Comparison of ENCODE assay signal across 8 cellular contexts in genomic region chr9:127418037-127418471, GRCh38. TPM values are rescaled to one million over a fixed set of nuclear protein-coding genes. Genes with fewer than 3 reads are reported as not detected.
A peak's percentile ranks its signal among the peaks of the same experiment; 100 is the strongest.
DNase-seq lines count a peak whose midpoint lies in the region; FAIRE-seq and TF ChIP-seq lines count a peak whose summit lies in the region.

No MANE protein-coding gene starts in this region.

- no peak for FAIRE-seq in kidney (lab: Jason Lieb, UNC)

- no peak for TF ChIP-seq POLR2A in testis (IDR thresholded peaks at IDR 0.05)

- H3K9ac ChIP-seq in Loucy (ENCODE audit: low read depth, low read length, poor library complexity, severe bottlenecking) (no peak overlapping the region), kidney (ENCODE audit: low read length in 2 of 2) (no peak overlapping the region)

- DNase-seq in ELR (ENCODE audit: low read depth) (peak; percentile 27), activated T-cell treated with anti-CD3 and anti-CD28 coated beads for 48 hours (ENCODE audit: low read depth) (peak; percentile 35), iPS DF 19.7 (ENCODE audit: low read depth, low spot score) (peak; percentile 70), testis (peak; percentile 31), HT-29 (ENCODE audit: low spot score) (no peak), NCI-H2227 (lab: John Stamatoyannopoulos, UW; ENCODE audit: unreplicated experiment) (no peak), kidney (no peak)

- H3K27ac ChIP-seq in testis (no peak overlapping the region), kidney (ENCODE audit: low read depth in 2 of 2, low read length in 2 of 2) (no peak overlapping the region)

- WGBS in testis, 2 donors: 68 to 96% methylated on average over 4 to 12 of the region's 12 CpGs

- H3K4me1 ChIP-seq in Loucy (ENCODE audit: insufficient read depth, low read length, poor library complexity, severe bottlenecking) (peaks cover 7% of the 10 kb centered on the region), testis (peaks cover 10% of the 10 kb centered on the region), kidney (ENCODE audit: control insufficient read depth in 1 of 2, insufficient read depth in 1 of 2, low read depth in 1 of 2, low read length in 2 of 2) (peaks cover 9% of the 10 kb centered on the region in 2 donors)

- H3K9me3 ChIP-seq in Loucy (ENCODE audit: insufficient read depth, low read depth, low read length): no peaks in the 10 kb centered on the region
- no peaks in the 10 kb centered on the region for H3K9me3 ChIP-seq in testis
- no peaks in the 10 kb centered on the region for H3K9me3 ChIP-seq in kidney (ENCODE audit: control insufficient read depth in 1 of 2, low read length in 2 of 2)

- H3K4me3 ChIP-seq in Loucy (ENCODE audit: low read length, poor library complexity, severe bottlenecking) (no peak overlapping the region), testis (no peak overlapping the region), kidney (ENCODE audit: low read length in 2 of 2) (no peak overlapping the region)

- TF ChIP-seq CTCF in Loucy (conservative IDR thresholded peaks at IDR 0.05; ENCODE audit: low read length) (peak; percentile 65), testis (IDR thresholded peaks at IDR 0.05) (no peak), kidney (IDR thresholded peaks at IDR 0.05; ENCODE audit: borderline replicate concordance, extremely low read depth, insufficient read depth) (no peak)

- H3K36me3 ChIP-seq in Loucy (ENCODE audit: insufficient read depth, low read length) (no peaks in the 10 kb centered on the region), testis (ENCODE audit: low read depth, missing control alignments) (no peaks in the 10 kb centered on the region), kidney (ENCODE audit: control insufficient read depth in 1 of 2, insufficient read depth in 2 of 2, low read length in 2 of 2) (no peaks in the 10 kb centered on the region)

- intact Hi-C loops in testis (cut with DNase I; ENCODE audit: low total_unique reads): no loop called here
- intact Hi-C loops in kidney (cut with DNase I): no loop called here

- H3K9me2 ChIP-seq in Loucy (replicated peaks; ENCODE audit: low read depth, low read length): no peaks in the 10 kb centered on the region

- no peak overlapping the region for H3K4me2 ChIP-seq in Loucy (ENCODE audit: low read depth, low read length, poor library complexity, severe bottlenecking)

- H3F3A ChIP-seq in Loucy (ENCODE audit: low read depth): no peaks in the 10 kb centered on the region

- no peaks in the 10 kb centered on the region for H4K20me1 ChIP-seq in Loucy (ENCODE audit: insufficient read depth, low read length, poor library complexity, severe bottlenecking)

- H2AFZ ChIP-seq in Loucy (ENCODE audit: low read length): no peak overlapping the region

- H3K27me3 ChIP-seq in Loucy (ENCODE audit: insufficient read depth, low read length, poor library complexity, severe bottlenecking) (peaks cover 5% of the 10 kb centered on the region), testis (no peaks in the 10 kb centered on the region)

- peaks cover 8% of the 10 kb centered on the region for H3K79me2 ChIP-seq in Loucy (ENCODE audit: insufficient read depth, low read length)

RNA-seq across cellular contexts. Expression of gene ZNF79, which starts 6.1 kb away (rescaled TPM):
- 10 to 100 TPM; 19.5 to 24.5 TPM for total RNA-seq in testis
- polyA plus RNA-seq in testis (ENCODE audit: insufficient read depth, low read depth, low replicate concordance): 15.9 TPM
- 5.6 and 9.3 TPM in 2 replicates for total RNA-seq in HT-29 (2014; rRNA removed; shearing (Covaris generic))
- 9.1 TPM for total RNA-seq in kidney
- 2.1 TPM for polyA plus RNA-seq in kidney (ENCODE audit: insufficient read depth, low read depth, low replicate concordance)

RNA-seq across cellular contexts. Expression of gene SLC2A8, which starts 21.1 kb away (rescaled TPM):
- 10 to 100 TPM; 62.7 to 68.6 TPM for total RNA-seq in testis
- polyA plus RNA-seq in testis (ENCODE audit: insufficient read depth, low read depth, low replicate concordance): 128 TPM
- 36.2 and 37.5 TPM in 2 replicates for total RNA-seq in HT-29 (2014; rRNA removed; shearing (Covaris generic))
- total RNA-seq in kidney: 15.3 TPM
- 22.0 TPM for polyA plus RNA-seq in kidney (ENCODE audit: insufficient read depth, low read depth, low replicate concordance)

RNA-seq across cellular contexts. Expression of gene RPL12, which starts 33.2 kb away (rescaled TPM):
- total RNA-seq in testis (100 to 1,000 TPM; 499 to 950 TPM), kidney (985 TPM)
- polyA plus RNA-seq in testis (ENCODE audit: insufficient read depth, low read depth, low replicate concordance) (1,237 TPM), kidney (ENCODE audit: insufficient read depth, low read depth, low replicate concordance) (1,980 TPM)
- 1,249 and 1,284 TPM in 2 replicates for total RNA-seq in HT-29 (2014; rRNA removed; shearing (Covaris generic))

RNA-seq across cellular contexts. Expression of gene LRSAM1, which starts 33.3 kb away (rescaled TPM):
- 10 to 100 TPM; 20.5 to 22.0 TPM for total RNA-seq in testis
- 9.9 TPM for polyA plus RNA-seq in testis (ENCODE audit: insufficient read depth, low read depth, low replicate concordance)
- 14.9 and 20.6 TPM in 2 replicates for total RNA-seq in HT-29 (2014; rRNA removed; shearing (Covaris generic))
- 24.6 TPM for total RNA-seq in kidney
- 15.8 TPM for polyA plus RNA-seq in kidney (ENCODE audit: insufficient read depth, low read depth, low replicate concordance)

Comparison
In these comparisons a context has a peak if more than half of its experiments do, and no peak if none do; other contexts are left out.
1. DNase-seq: peak in ELR (single experiment), activated T-cell treated with anti-CD3 and anti-CD28 coated beads for 48 hours (single experiment), iPS DF 19.7 (single experiment) and testis (single experiment); none in HT-29 (single experiment), NCI-H2227 (single experiment) and kidney (single experiment).